13 cellular contexts compared by ENCODE assay signal in the genomic region with DNA sequence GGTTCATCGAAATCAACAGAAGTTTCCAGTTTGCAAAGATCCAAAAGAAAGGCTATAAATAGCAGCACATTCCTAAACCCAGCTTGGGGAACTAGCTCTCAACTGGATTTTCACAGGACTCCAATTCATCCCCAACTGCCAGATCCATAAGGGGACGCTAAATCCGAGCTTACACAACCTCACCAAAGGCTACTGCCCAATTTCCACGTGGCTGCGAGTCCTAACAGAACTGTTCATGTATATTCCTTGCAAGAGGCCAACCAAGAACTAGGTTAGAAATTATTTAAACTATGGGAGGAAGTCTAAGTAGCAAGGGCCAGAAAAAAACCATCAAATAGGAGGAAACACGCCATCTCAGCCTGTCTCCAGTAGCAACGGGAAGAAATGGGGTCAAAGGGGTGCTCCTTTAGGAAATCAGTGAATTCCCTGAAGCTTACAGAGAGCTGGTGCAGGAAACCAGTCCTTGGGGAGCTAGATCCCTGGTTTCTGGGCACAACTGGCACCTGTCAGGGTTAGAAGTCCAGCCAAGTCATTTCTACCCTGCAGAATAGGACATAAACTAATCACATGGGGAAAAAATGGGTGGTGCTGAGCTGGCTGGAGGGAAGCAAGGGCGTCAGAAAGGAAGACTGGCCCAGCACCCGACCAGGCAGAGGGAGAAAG. TPM values are rescaled to one million over a fixed set of nuclear protein-coding genes. Genes with fewer than 3 reads are reported as not detected.
A peak's percentile ranks its signal among the peaks of the same experiment; 100 is the strongest.
DNase-seq lines count a peak whose midpoint lies in the region; ATAC-seq and TF ChIP-seq lines count a peak whose summit lies in the region.
"Had no signal": no experiment of that assay in that cellular context is flagged by ENCODE, and none has a peak within 500 bp of the region (broad histone marks: within the 10 kb centered on the region; RNA-seq: fewer than 3 reads in every experiment).

No MANE protein-coding gene starts in this region.

- H3K4me3 Mint-ChIP-seq in activated naive CD8-positive, alpha-beta T cell: peak overlapping the region; percentile 10
- H3K4me3 Mint-ChIP-seq in activated naive CD8-positive, alpha-beta T cell treated with anti-CD3 and anti-CD28 coated beads for 36 hours: no peak overlapping the region
- H3K4me3 Mint-ChIP-seq in naive thymus-derived CD8-positive, alpha-beta T cell: peak overlapping the region in 6 of 10 donors; percentile 11 to 59 (median 50)
- H3K4me3 Mint-ChIP-seq: activated CD4-positive, alpha-beta T cell treated with anti-CD3 and anti-CD28 coated beads for 36 hours; activated naive CD4-positive, alpha-beta T cell treated with anti-CD3 and anti-CD28 coated beads for 36 hours had no signal

- peaks cover 5% of the 10 kb centered on the region for H3K36me3 Mint-ChIP-seq in activated naive CD8-positive, alpha-beta T cell
- H3K36me3 Mint-ChIP-seq in activated naive CD8-positive, alpha-beta T cell treated with anti-CD3 and anti-CD28 coated beads for 36 hours: peaks cover 7% of the 10 kb centered on the region
- peaks cover 0 to 4% (median 0%) of the 10 kb centered on the region in 3 donors for H3K36me3 Mint-ChIP-seq in naive thymus-derived CD8-positive, alpha-beta T cell

- no peak for DNase-seq in activated naive CD8-positive, alpha-beta T cell treated with anti-CD3 and anti-CD28 coated beads for 36 hours
- no peak for DNase-seq in Right ventricle myocardium superior
- no peak for DNase-seq in naive thymus-derived CD8-positive, alpha-beta T cell
- peak in 1 of 2 donors; percentile 42 for DNase-seq in uterus
- no peak for DNase-seq in effector memory CD4-positive, alpha-beta T cell
- no peak for DNase-seq in HuH-7.5 (ENCODE audit: low spot score)
- DNase-seq in SIG-M5 treated with dmso at 0.1 percent for 504 hours (lab: John Stamatoyannopoulos, UW; ENCODE audit: unreplicated experiment): no peak
- DNase-seq: activated CD4-positive, alpha-beta T cell treated with anti-CD3 and anti-CD28 coated beads for 36 hours; activated naive CD4-positive, alpha-beta T cell treated with anti-CD3 and anti-CD28 coated beads for 36 hours; NCI-H510A treated with DMSO at 0.1 percent for 48 hours; SK-N-SH had no signal

- peak overlapping the region; percentile 38 to 65 for H3K27ac ChIP-seq in uterus
- H3K27ac ChIP-seq in effector memory CD4-positive, alpha-beta T cell (ENCODE audit: insufficient read depth, low read length, poor library complexity, severe bottlenecking): no peak overlapping the region

- H3K9me3 Mint-ChIP-seq in activated naive CD8-positive, alpha-beta T cell (ENCODE audit: low read depth): no peaks in the 10 kb centered on the region
- H3K9me3 Mint-ChIP-seq in activated naive CD8-positive, alpha-beta T cell treated with anti-CD3 and anti-CD28 coated beads for 36 hours: no peaks in the 10 kb centered on the region
- H3K9me3 Mint-ChIP-seq in naive thymus-derived CD8-positive, alpha-beta T cell: no peaks in the 10 kb centered on the region
- H3K9me3 Mint-ChIP-seq: activated naive CD4-positive, alpha-beta T cell treated with anti-CD3 and anti-CD28 coated beads for 36 hours; stimulated activated effector memory CD8-positive, alpha-beta T cell treated with anti-CD3 and anti-CD28 coated beads, Interleukin-12 subunit alpha, Interleukin-12 subunit beta, amount 100 ng/mL, for 72 hours had no signal

- H3K4me1 Mint-ChIP-seq in activated naive CD8-positive, alpha-beta T cell (ENCODE audit: low read depth): peaks cover 61% of the 10 kb centered on the region
- H3K4me1 Mint-ChIP-seq in activated naive CD8-positive, alpha-beta T cell treated with anti-CD3 and anti-CD28 coated beads for 36 hours: peaks cover 48% of the 10 kb centered on the region
- H3K4me1 Mint-ChIP-seq in naive thymus-derived CD8-positive, alpha-beta T cell: peaks cover 20 to 64% (median 63%) of the 10 kb centered on the region in 4 donors

- POLR2A ChIA-PET in naive thymus-derived CD8-positive, alpha-beta T cell (lab: Charles Lee): no interaction called here

- intact Hi-C loops in Right ventricle myocardium superior (cut with DNase I): no loop called here
- intact Hi-C loops in uterus (cut with DNase I; ENCODE audit: low total_unique reads): no loop called here

- TF ChIP-seq POLR2A in uterus (IDR thresholded peaks at IDR 0.05): no peak

- no peak overlapping the region for H3K4me3 ChIP-seq in uterus
- H3K4me3 ChIP-seq in effector memory CD4-positive, alpha-beta T cell (ENCODE audit: insufficient read depth, low read depth, low read length, poor library complexity, severe bottlenecking): no peak overlapping the region

- no peaks in the 10 kb centered on the region for H3K9me3 ChIP-seq in uterus
- no peaks in the 10 kb centered on the region for H3K9me3 ChIP-seq in effector memory CD4-positive, alpha-beta T cell (ENCODE audit: control insufficient read depth, low read length)
- H3K9me3 ChIP-seq: SK-N-SH had no signal

- no peaks in the 10 kb centered on the region for H3K27me3 Mint-ChIP-seq in activated naive CD8-positive, alpha-beta T cell
- no peaks in the 10 kb centered on the region for H3K27me3 Mint-ChIP-seq in activated naive CD8-positive, alpha-beta T cell treated with anti-CD3 and anti-CD28 coated beads for 36 hours
- H3K27me3 Mint-ChIP-seq in naive thymus-derived CD8-positive, alpha-beta T cell: no peaks in the 10 kb centered on the region
- H3K27me3 Mint-ChIP-seq: activated CD4-positive, alpha-beta T cell treated with anti-CD3 and anti-CD28 coated beads for 36 hours had no signal

- peak overlapping the region; percentile 41 for H3K27ac Mint-ChIP-seq in activated naive CD8-positive, alpha-beta T cell
- no peak overlapping the region for H3K27ac Mint-ChIP-seq in activated naive CD8-positive, alpha-beta T cell treated with anti-CD3 and anti-CD28 coated beads for 36 hours
- H3K27ac Mint-ChIP-seq in naive thymus-derived CD8-positive, alpha-beta T cell: peak overlapping the region in 6 of 10 donors; percentile 57 to 83 (median 60)
- H3K27ac Mint-ChIP-seq: activated CD4-positive, alpha-beta T cell treated with anti-CD3 and anti-CD28 coated beads for 36 hours; activated naive CD4-positive, alpha-beta T cell treated with anti-CD3 and anti-CD28 coated beads for 36 hours had no signal

- no peaks in the 10 kb centered on the region for H3K27me3 ChIP-seq in uterus
- no peaks in the 10 kb centered on the region for H3K27me3 ChIP-seq in effector memory CD4-positive, alpha-beta T cell (replicated peaks; ENCODE audit: control insufficient read depth, insufficient read depth, low read length, poor library complexity, severe bottlenecking)

- peak; percentile 12 for ATAC-seq in Right ventricle myocardium superior (ENCODE audit: poor library complexity)
- ATAC-seq in naive thymus-derived CD8-positive, alpha-beta T cell: no peak
- ATAC-seq: activated CD4-positive, alpha-beta T cell treated with anti-CD3 and anti-CD28 coated beads for 36 hours; stimulated activated effector memory CD8-positive, alpha-beta T cell treated with anti-CD3 and anti-CD28 coated beads, Interleukin-12 subunit alpha, Interleukin-12 subunit beta, amount 100 ng/mL, for 72 hours had no signal

- H3K4me1 ChIP-seq in uterus: peaks cover 4 to 10% of the 10 kb centered on the region in 2 donors
- peaks cover 3% of the 10 kb centered on the region for H3K4me1 ChIP-seq in effector memory CD4-positive, alpha-beta T cell (ENCODE audit: control insufficient read depth, insufficient read depth, low read length, poor library complexity, severe bottlenecking)

- no peaks in the 10 kb centered on the region for H3K36me3 ChIP-seq in uterus
- H3K36me3 ChIP-seq in effector memory CD4-positive, alpha-beta T cell (ENCODE audit: control insufficient read depth, insufficient read depth, low read length): no peaks in the 10 kb centered on the region

- TF ChIP-seq CTCF in uterus (IDR thresholded peaks at IDR 0.05): no peak

RNA-seq across cellular contexts. Expression of a gene that starts 20.7 kb away (rescaled TPM):
- 10 to 100 TPM; 16.6 to 16.7 TPM for total RNA-seq in activated naive CD8-positive, alpha-beta T cell treated with anti-CD3 and anti-CD28 coated beads for 36 hours
- total RNA-seq in Right ventricle myocardium superior (15.8 TPM), uterus (10 to 100 TPM; 21.2 to 64.0 (median 44.3) TPM)
- total RNA-seq in naive thymus-derived CD8-positive, alpha-beta T cell: 10 to 100 TPM; 27.2 to 27.9 TPM
- polyA plus RNA-seq in naive thymus-derived CD8-positive, alpha-beta T cell: 1 to 10 TPM; 5.7 to 6.6 (median 5.8) TPM
